9 cellular contexts compared by ENCODE assay signal in genomic region chr22:23071163-23072034, GRCh38. TPM values are rescaled to one million over a fixed set of nuclear protein-coding genes. Genes with fewer than 3 reads are reported as not detected.
A peak's percentile ranks its signal among the peaks of the same experiment; 100 is the strongest.
DNase-seq lines count a peak whose midpoint lies in the region; ATAC-seq and TF ChIP-seq lines count a peak whose summit lies in the region.
"Had no signal": no experiment of that assay in that cellular context is flagged by ENCODE, and none has a peak within 500 bp of the region (broad histone marks: within the 10 kb centered on the region; RNA-seq: fewer than 3 reads in every experiment).

No MANE protein-coding gene starts in this region.

- WGBS in heart right ventricle, 2 donors = 73 to 75% methylated on average over 32 of the region's 32 CpGs

- DNase-seq in SJCRH30 (peak in 1 of 2 experiments; percentile 27), heart right ventricle (peak in 1 of 2 donors; percentile 8), sciatic nerve (ENCODE audit: low spot score) (peak; percentile 59), DMS79 treated with DMSO at 0.1 percent for 48 hours (lab: John Stamatoyannopoulos, UW) (no peak), amniotic stem cell (lab: John Stamatoyannopoulos, UW) (no peak), 8988T (no peak)

- peaks cover 60% of the 10 kb centered on the region for H3K4me1 ChIP-seq in DOHH2 (ENCODE audit: control insufficient read depth, low read length)
- H3K4me1 ChIP-seq in SJCRH30 = peaks cover 15% of the 10 kb centered on the region; the same call in 1 of the 2 replicates
- H3K4me1 ChIP-seq in heart right ventricle = peaks cover 0 to 42% (median 20%) of the 10 kb centered on the region in 9 donors

- H3K9me3 ChIP-seq in DOHH2 (ENCODE audit: control insufficient read depth, insufficient read depth, low read length) (no peaks in the 10 kb centered on the region), SJCRH30 (replicated peaks) (no peaks in the 10 kb centered on the region), heart right ventricle (no peaks in the 10 kb centered on the region)
- H3K9me3 ChIP-seq: pancreas had no signal

- H3K79me2 ChIP-seq in DOHH2 (ENCODE audit: control insufficient read depth, low read length) = peaks cover 31% of the 10 kb centered on the region

- no peak overlapping the region for H3K27ac ChIP-seq in DOHH2 (ENCODE audit: low read depth, low read length)
- H3K27ac ChIP-seq in SJCRH30 = no peak overlapping the region
- peak overlapping the region in 1 of 10 donors; percentile 25 for H3K27ac ChIP-seq in heart right ventricle
- H3K27ac ChIP-seq: pancreas had no signal

- H4K20me1 ChIP-seq in DOHH2 (ENCODE audit: control insufficient read depth, insufficient read depth, low read depth, low read length) = peaks cover 6% of the 10 kb centered on the region; the same call in 1 of the 2 replicates

- H3K27me3 ChIP-seq in DOHH2 (ENCODE audit: control insufficient read depth, low read length) (peaks cover 4% of the 10 kb centered on the region), SJCRH30 (0 out of 2 replicates have a peak, but pooled peaks cover 3% of the 10 kb centered on the region), heart right ventricle (peaks cover 0 to 36% (median 0%) of the 10 kb centered on the region in 7 donors)
- H3K27me3 ChIP-seq: pancreas had no signal

- H3K9me2 ChIP-seq in DOHH2 (replicated peaks; ENCODE audit: control insufficient read depth, low read length) = no peaks in the 10 kb centered on the region

- H3F3A ChIP-seq in DOHH2 (ENCODE audit: control insufficient read depth, insufficient read depth) = no peaks in the 10 kb centered on the region

- peak overlapping the region; percentile 83 for H3K4me3 ChIP-seq in DOHH2 (ENCODE audit: low read length)
- H3K4me3 ChIP-seq in SJCRH30 = peak overlapping the region; percentile 81
- peak overlapping the region; percentile 18 to 64 (median 59) for H3K4me3 ChIP-seq in heart right ventricle

- peaks cover 1% of the 10 kb centered on the region; the same call in 1 of the 2 replicates for H3K36me3 ChIP-seq in DOHH2 (ENCODE audit: control insufficient read depth, low read length)
- no peaks in the 10 kb centered on the region for H3K36me3 ChIP-seq in SJCRH30
- H3K36me3 ChIP-seq in heart right ventricle = no peaks in the 10 kb centered on the region
- H3K36me3 ChIP-seq: pancreas had no signal

- TF ChIP-seq CTCF in DOHH2 (IDR thresholded peaks at IDR 0.05; ENCODE audit: low read depth, low read length, poor library complexity, severe bottlenecking) (no peak), heart right ventricle (IDR thresholded peaks at IDR 0.05) (no peak)

- intact Hi-C loops in heart right ventricle (cut with DNase I) (no loop called here), sciatic nerve (cut with DNase I) (no loop called here)

- H3K4me2 ChIP-seq in DOHH2 (ENCODE audit: low read length) = peak overlapping the region; percentile 72

- no peak for ATAC-seq in heart right ventricle
- ATAC-seq in sciatic nerve = no peak
- ATAC-seq in HG03095 (IDR thresholded peaks at IDR 0.05; ENCODE audit: unreplicated experiment) = no peak

RNA-seq across cellular contexts. Expression of gene GNAZ, which starts 1.1 kb away (rescaled TPM):
- total RNA-seq in SJCRH30 (2014; rRNA removed; shearing (Covaris generic)) = 11.2 and 11.9 TPM in 2 replicates
- total RNA-seq in heart right ventricle (1 to 10 TPM; 1.5 to 4.2 (median 2.6) TPM), sciatic nerve (22.8 TPM)
- polyA plus RNA-seq in heart right ventricle = 1 to 10 TPM; 1.3 to 2.1 TPM
